In genomic region chr12:50403001-50403440, GRCh38 we compare ENCODE assay signal across 8 cellular contexts. TPM values are rescaled to one million over a fixed set of nuclear protein-coding genes. Genes with fewer than 3 reads are reported as not detected.
DNase-seq lines count a peak whose midpoint lies in the region; ATAC-seq and TF ChIP-seq lines count a peak whose summit lies in the region.

No MANE protein-coding gene starts in this region.

- DNase-seq in activated T-cell treated with anti-CD3 and anti-CD28 coated beads, Interleukin-2, amount 50 U/mL, for 24 hours: no peak
- DNase-seq in activated T-cell treated with anti-CD3 and anti-CD28 coated beads, Interleukin-2, amount 50 U/mL, for 48 hours: no peak
- DNase-seq in activated CD4-positive, alpha-beta memory T cell treated with anti-CD3 and anti-CD28 coated beads, Interleukin-2, amount 10 ng/mL, durations not matched to agents 7 days and 5 days: no peak
- DNase-seq in testis: no peak
- DNase-seq in 8988T: no peak
- no peak for DNase-seq in GM19238 (ENCODE audit: insufficient read length, low spot score)

- no peak for TF ChIP-seq CTCF in testis (IDR thresholded peaks at IDR 0.05)

- no peaks in the 10 kb centered on the region for H3K9me3 ChIP-seq in iPS-20b (ENCODE audit: insufficient read depth, low read depth, low read length)
- no peaks in the 10 kb centered on the region for H3K9me3 ChIP-seq in testis

- H3K36me3 ChIP-seq in iPS-20b (ENCODE audit: insufficient read depth, low read depth, low read length) (no peaks in the 10 kb centered on the region), testis (ENCODE audit: low read depth, missing control alignments) (no peaks in the 10 kb centered on the region)

- H3K4me3 ChIP-seq in iPS-20b (ENCODE audit: low read length) (peak overlapping the region; percentile 89), testis (no peak overlapping the region)

- H3K27ac ChIP-seq in iPS-20b (ENCODE audit: low read length): no peak overlapping the region
- peak overlapping the region; percentile 95 to 97 for H3K27ac ChIP-seq in testis

- TF ChIP-seq POLR2A in testis (IDR thresholded peaks at IDR 0.05): no peak

- CTCF ChIA-PET in activated CD4-positive, alpha-beta memory T cell treated with anti-CD3 and anti-CD28 coated beads, Interleukin-2, amount 10 ng/mL, durations not matched to agents 7 days and 5 days (lab: Charles Lee): interaction anchor here (4.3 kb wide), 1 partner anchor 292 kb away, joined by 22 read pairs; the partner anchor contains the start of gene COX14

- intact Hi-C loops in testis (cut with DNase I; ENCODE audit: low total_unique reads): no loop called here

- H3K4me1 ChIP-seq in iPS-20b (ENCODE audit: insufficient read depth, low read length) (peaks cover 7% of the 10 kb centered on the region; the same call in 1 of the 2 replicates), testis (peaks cover 8% of the 10 kb centered on the region)

- WGBS in testis, 2 donors: 23 to 24% methylated on average over 3 of the region's 3 CpGs

- peak overlapping the region; percentile 98 for H3K27ac Mint-ChIP-seq in activated T-cell treated with anti-CD3 and anti-CD28 coated beads, Interleukin-2, amount 50 U/mL, for 24 hours
- no peak overlapping the region for H3K27ac Mint-ChIP-seq in activated CD4-positive, alpha-beta memory T cell treated with anti-CD3 and anti-CD28 coated beads, Interleukin-2, amount 10 ng/mL, durations not matched to agents 7 days and 5 days

- peaks cover 46% of the 10 kb centered on the region for H3K36me3 Mint-ChIP-seq in activated T-cell treated with anti-CD3 and anti-CD28 coated beads, Interleukin-2, amount 50 U/mL, for 24 hours (ENCODE audit: low read depth)
- H3K36me3 Mint-ChIP-seq in activated CD4-positive, alpha-beta memory T cell treated with anti-CD3 and anti-CD28 coated beads, Interleukin-2, amount 10 ng/mL, durations not matched to agents 7 days and 5 days (ENCODE audit: low read depth): peaks cover 9% of the 10 kb centered on the region

- H3K27me3 Mint-ChIP-seq in activated T-cell treated with anti-CD3 and anti-CD28 coated beads, Interleukin-2, amount 50 U/mL, for 24 hours: no peaks in the 10 kb centered on the region
- H3K27me3 Mint-ChIP-seq in activated CD4-positive, alpha-beta memory T cell treated with anti-CD3 and anti-CD28 coated beads, Interleukin-2, amount 10 ng/mL, durations not matched to agents 7 days and 5 days: no peaks in the 10 kb centered on the region

- ATAC-seq in HG02571 (IDR thresholded peaks at IDR 0.05; ENCODE audit: unreplicated experiment): no peak

- peak overlapping the region; percentile 93; the same call in 1 of the 2 replicates for H3K9ac ChIP-seq in iPS-20b (ENCODE audit: low read depth, low read length)

- no peaks in the 10 kb centered on the region for H3K9me3 Mint-ChIP-seq in activated T-cell treated with anti-CD3 and anti-CD28 coated beads, Interleukin-2, amount 50 U/mL, for 24 hours
- peaks cover 3% of the 10 kb centered on the region for H3K9me3 Mint-ChIP-seq in activated CD4-positive, alpha-beta memory T cell treated with anti-CD3 and anti-CD28 coated beads, Interleukin-2, amount 10 ng/mL, durations not matched to agents 7 days and 5 days

- H3K4me1 Mint-ChIP-seq in activated T-cell treated with anti-CD3 and anti-CD28 coated beads, Interleukin-2, amount 50 U/mL, for 24 hours (ENCODE audit: low read depth): peaks cover 38% of the 10 kb centered on the region
- peaks cover 32% of the 10 kb centered on the region for H3K4me1 Mint-ChIP-seq in activated CD4-positive, alpha-beta memory T cell treated with anti-CD3 and anti-CD28 coated beads, Interleukin-2, amount 10 ng/mL, durations not matched to agents 7 days and 5 days

- POLR2A ChIA-PET in activated CD4-positive, alpha-beta memory T cell treated with anti-CD3 and anti-CD28 coated beads, Interleukin-2, amount 10 ng/mL, durations not matched to agents 7 days and 5 days (lab: Charles Lee): interaction anchor here (1.4 to 1.7 kb wide), 2 partner anchors 291 to 362 kb away, joined by 5 read pairs; partner anchors contain the start of gene COX14

- H3K4me3 Mint-ChIP-seq in activated T-cell treated with anti-CD3 and anti-CD28 coated beads, Interleukin-2, amount 50 U/mL, for 24 hours: peak overlapping the region; percentile 96
- H3K4me3 Mint-ChIP-seq in activated CD4-positive, alpha-beta memory T cell treated with anti-CD3 and anti-CD28 coated beads, Interleukin-2, amount 10 ng/mL, durations not matched to agents 7 days and 5 days: peak overlapping the region; percentile 92

- H3K27me3 ChIP-seq in iPS-20b (ENCODE audit: insufficient read depth, low read length) (no peaks in the 10 kb centered on the region), testis (no peaks in the 10 kb centered on the region)

RNA-seq across cellular contexts. Expression of gene LARP4, which starts 2.3 kb away (rescaled TPM):
- 10 to 100 TPM; 43.1 to 45.8 TPM for total RNA-seq in activated CD4-positive, alpha-beta memory T cell treated with anti-CD3 and anti-CD28 coated beads, Interleukin-2, amount 10 ng/mL, durations not matched to agents 7 days and 5 days
- total RNA-seq in testis: 10 to 100 TPM; 34.1 to 38.3 TPM
- 20.9 TPM for polyA plus RNA-seq in testis (ENCODE audit: insufficient read depth, low read depth, low replicate concordance)

RNA-seq across cellular contexts. Expression of gene FAM186A, which starts 6.6 kb away (rescaled TPM):
- total RNA-seq in activated CD4-positive, alpha-beta memory T cell treated with anti-CD3 and anti-CD28 coated beads, Interleukin-2, amount 10 ng/mL, durations not matched to agents 7 days and 5 days: not detected
- 1 to 10 TPM; 4.6 to 7.8 TPM for total RNA-seq in testis
- polyA plus RNA-seq in testis (ENCODE audit: insufficient read depth, low read depth, low replicate concordance): 4.5 TPM

Comparison
In these comparisons a context has a peak if more than half of its experiments do, and no peak if none do; other contexts are left out.
1. RNA of gene FAM186A, which starts 6.6 kb away (total RNA-seq): 4.6 to 7.8 TPM in testis; not detected in activated CD4-positive, alpha-beta memory T cell treated with anti-CD3 and anti-CD28 coated beads, Interleukin-2, amount 10 ng/mL, durations not matched to agents 7 days and 5 days; every median in the first group is over 4 times any median in the second.